In genomic region chr12:17680220-17680619, GRCh38 we compare ENCODE assay signal across 27 cellular contexts.
"Had no signal": no experiment of that assay in that cellular context is flagged by ENCODE, and none has a peak within 500 bp of the region (broad histone marks: within the 10 kb centered on the region; RNA-seq: fewer than 3 reads in every experiment).

No MANE protein-coding gene starts in this region.

- DNase-seq: heart right ventricle; kidney glomerular epithelial cell; left cardiac atrium; lower lobe of right lung; mammary epithelial cell; mesenchymal stem cell; naive thymus-derived CD8-positive, alpha-beta T cell; nucleus accumbens; pancreas; retina; right cardiac atrium; stimulated activated CD4-positive, alpha-beta T cell treated with anti-CD3 and anti-CD28 coated beads, Interleukin-12 subunit alpha, Interleukin-12 subunit beta, amount 100 ng/mL, for 4 hours; stimulated activated CD4-positive, alpha-beta T cell treated with anti-CD3 and anti-CD28 coated beads, Interleukin-15, amount 100 ng/mL, for 24 hours; stimulated activated CD4-positive, alpha-beta T cell treated with anti-CD3 and anti-CD28 coated beads, Interleukin-2, amount 100 ng/mL, for 24 hours; stimulated activated CD4-positive, alpha-beta T cell treated with anti-CD3 and anti-CD28 coated beads, Interleukin-4, amount 100 ng/mL, for 24 hours; stimulated activated naive CD4-positive, alpha-beta T cell; tibial artery; trophoblast cell; upper lobe of right lung had no signal

- H3K4me1 ChIP-seq: heart right ventricle, lower lobe of right lung, pancreas, prostate gland, suprapubic skin, tibial artery, upper lobe of right lung had no signal

- H3K36me3 ChIP-seq: heart right ventricle, lower lobe of right lung, pancreas, prostate gland, suprapubic skin, thoracic aorta, tibial artery, upper lobe of right lung had no signal

- H3K9me3 ChIP-seq: lower lobe of right lung, pancreas, prostate gland, suprapubic skin, thoracic aorta, tibial artery, upper lobe of right lung had no signal

- H3K4me3 ChIP-seq: heart right ventricle, hepatocyte, lower lobe of right lung, pancreas, prostate gland, skin epidermis, suprapubic skin, thoracic aorta, tibial artery, upper lobe of right lung had no signal

- ATAC-seq: heart right ventricle; left cardiac atrium; left lobe of liver; lower lobe of right lung; naive thymus-derived CD8-positive, alpha-beta T cell; pancreas; right cardiac atrium; sciatic nerve; stimulated activated effector memory CD8-positive, alpha-beta T cell treated with anti-CD3 and anti-CD28 coated beads, Interleukin-12 subunit alpha, Interleukin-12 subunit beta, amount 100 ng/mL, for 72 hours; upper lobe of right lung had no signal

- H3K27me3 ChIP-seq: heart right ventricle, hepatocyte, pancreas, suprapubic skin, tibial artery, upper lobe of right lung had no signal

- H3K27ac ChIP-seq: heart right ventricle, hepatocyte, lower lobe of right lung, pancreas, prostate gland, skin epidermis, suprapubic skin, thoracic aorta, tibial artery, upper lobe of right lung had no signal
